In genomic region chr5:61933787-61934626, GRCh38 we compare ENCODE assay signal across 9 cellular contexts.
DNase-seq lines count a peak whose midpoint lies in the region; ATAC-seq and TF ChIP-seq lines count a peak whose summit lies in the region.
"Had no signal": no experiment of that assay in that cellular context is flagged by ENCODE, and none has a peak within 500 bp of the region (broad histone marks: within the 10 kb centered on the region; RNA-seq: fewer than 3 reads in every experiment).

No MANE protein-coding gene starts in this region.

- H3K27me3 ChIP-seq in tibial artery, result no peaks in the 10 kb centered on the region

- TF ChIP-seq CTCF in HFFc6 (IDR thresholded peaks at IDR 0.05) (peak; percentile 71), tibial artery (IDR thresholded peaks at IDR 0.05) (peak; percentile 25 to 36)

- DNase-seq in SIG-M5 treated with dmso at 0.1 percent for 504 hours (lab: John Stamatoyannopoulos, UW; ENCODE audit: unreplicated experiment), result peak; percentile 32
- no peak for DNase-seq in SIG-M5 (lab: John Stamatoyannopoulos, UW)
- peak; percentile 10 for DNase-seq in HFFc6
- peak; percentile 9 to 62 for DNase-seq in NCI-H446 (lab: John Stamatoyannopoulos, UW)
- peak; percentile 54 to 84 for DNase-seq in T47D (ENCODE audit: low read depth in 1 of 2, low spot score in 1 of 2)
- peak; percentile 65 for DNase-seq in kidney glomerular epithelial cell (lab: John Stamatoyannopoulos, UW)
- no peak for DNase-seq in tibial artery

- H3K27ac Mint-ChIP-seq in HFFc6, result no peak overlapping the region
- H3K27ac Mint-ChIP-seq in activated T-helper 17 cell treated with anti-CD3 and anti-CD28 coated beads, Interleukin-2, amount 50 U/mL, for 72 hours, result no peak overlapping the region
- H3K27ac Mint-ChIP-seq: CD4-positive, CD25-positive, alpha-beta regulatory T cell had no signal

- H3K4me3 ChIP-seq in tibial artery, result no peak overlapping the region

- in situ Hi-C loops in T47D (cut with HindIII; ENCODE audit: low pct_unique_long_range_greater_than_20kb, low sequenced_read_pairs), result no loop called here

- no peaks in the 10 kb centered on the region for H3K4me1 ChIP-seq in tibial artery

- no peaks in the 10 kb centered on the region for H3K36me3 Mint-ChIP-seq in HFFc6 (ENCODE audit: low read depth)
- no peaks in the 10 kb centered on the region for H3K36me3 Mint-ChIP-seq in activated T-helper 17 cell treated with anti-CD3 and anti-CD28 coated beads, Interleukin-2, amount 50 U/mL, for 72 hours (ENCODE audit: low read depth)
- H3K36me3 Mint-ChIP-seq: CD4-positive, CD25-positive, alpha-beta regulatory T cell had no signal

- no peaks in the 10 kb centered on the region for H3K9me3 ChIP-seq in tibial artery

- peaks cover 3% of the 10 kb centered on the region for H3K9me3 Mint-ChIP-seq in HFFc6
- peaks cover 3% of the 10 kb centered on the region for H3K9me3 Mint-ChIP-seq in activated T-helper 17 cell treated with anti-CD3 and anti-CD28 coated beads, Interleukin-2, amount 50 U/mL, for 72 hours

- H3K4me3 Mint-ChIP-seq in HFFc6, result no peak overlapping the region
- H3K4me3 Mint-ChIP-seq in activated T-helper 17 cell treated with anti-CD3 and anti-CD28 coated beads, Interleukin-2, amount 50 U/mL, for 72 hours, result no peak overlapping the region
- H3K4me3 Mint-ChIP-seq: CD4-positive, CD25-positive, alpha-beta regulatory T cell had no signal

- no peaks in the 10 kb centered on the region for H3K36me3 ChIP-seq in tibial artery

- no peaks in the 10 kb centered on the region for H3K27me3 Mint-ChIP-seq in HFFc6 (ENCODE audit: insufficient read depth)
- peaks cover 4% of the 10 kb centered on the region for H3K27me3 Mint-ChIP-seq in activated T-helper 17 cell treated with anti-CD3 and anti-CD28 coated beads, Interleukin-2, amount 50 U/mL, for 72 hours

- no peak for ATAC-seq in activated T-helper 17 cell treated with anti-CD3 and anti-CD28 coated beads, Interleukin-2, amount 50 U/mL, for 72 hours (replicated peaks)

- H3K4me1 Mint-ChIP-seq in HFFc6 (ENCODE audit: low read depth), result no peaks in the 10 kb centered on the region
- H3K4me1 Mint-ChIP-seq in activated T-helper 17 cell treated with anti-CD3 and anti-CD28 coated beads, Interleukin-2, amount 50 U/mL, for 72 hours, result no peaks in the 10 kb centered on the region
- H3K4me1 Mint-ChIP-seq: CD4-positive, CD25-positive, alpha-beta regulatory T cell had no signal

- intact Hi-C loops in tibial artery (cut with DNase I; ENCODE audit: low total_unique reads), result no loop called here

- no peak overlapping the region for H3K27ac ChIP-seq in tibial artery

Comparison
In these comparisons a context has a peak if more than half of its experiments do, and no peak if none do; other contexts are left out.
1. DNase-seq: peak in SIG-M5 treated with dmso at 0.1 percent for 504 hours (single experiment), HFFc6 (single experiment), NCI-H446 (2 of 2), T47D (2 of 2) and kidney glomerular epithelial cell (single experiment); none in SIG-M5 (single experiment) and tibial artery (0 of 2).